1 cellular context compared by ENCODE assay signal in genomic region chr7:138154646-138155045, GRCh38.
A peak's percentile ranks its signal among the peaks of the same experiment; 100 is the strongest.
TF ChIP-seq lines count a peak whose summit lies in the region.

No MANE protein-coding gene starts in this region.

TF ChIP-seq in SK-N-SH treated with all-trans-retinoic acid at 6 μM for 48 hours, 23 proteins besides CTCF, POLR2A, EP300 and RAD21 (continued from another document):
- TF ChIP-seq TCF4 (CRISPR knock-in tag; IDR thresholded peaks at IDR 0.05; ENCODE audit: borderline replicate concordance) (peak; percentile 84), SNAI2 (CRISPR knock-in tag; IDR thresholded peaks at IDR 0.05) (peak; percentile 92; the same call in 1 of the 2 replicates), ZNF565 (CRISPR knock-in tag; conservative IDR thresholded peaks at IDR 0.05; ENCODE audit: low read depth) (no peak), CSDC2 (CRISPR knock-in tag; IDR thresholded peaks at IDR 0.05) (no peak), BACH2 (CRISPR knock-in tag; IDR thresholded peaks at IDR 0.05; ENCODE audit: borderline replicate concordance) (no peak), GLIS3 (CRISPR knock-in tag; IDR thresholded peaks at IDR 0.05) (no peak), ISL1 (CRISPR knock-in tag; IDR thresholded peaks at IDR 0.05) (peak; percentile 83), TSHZ2 (CRISPR knock-in tag; IDR thresholded peaks at IDR 0.05) (peak; percentile 95), CSRNP3 (CRISPR knock-in tag; IDR thresholded peaks at IDR 0.05) (no peak), ZC3H10 (CRISPR knock-in tag; IDR thresholded peaks at IDR 0.05) (no peak)
- TF ChIP-seq, protein P1, sequence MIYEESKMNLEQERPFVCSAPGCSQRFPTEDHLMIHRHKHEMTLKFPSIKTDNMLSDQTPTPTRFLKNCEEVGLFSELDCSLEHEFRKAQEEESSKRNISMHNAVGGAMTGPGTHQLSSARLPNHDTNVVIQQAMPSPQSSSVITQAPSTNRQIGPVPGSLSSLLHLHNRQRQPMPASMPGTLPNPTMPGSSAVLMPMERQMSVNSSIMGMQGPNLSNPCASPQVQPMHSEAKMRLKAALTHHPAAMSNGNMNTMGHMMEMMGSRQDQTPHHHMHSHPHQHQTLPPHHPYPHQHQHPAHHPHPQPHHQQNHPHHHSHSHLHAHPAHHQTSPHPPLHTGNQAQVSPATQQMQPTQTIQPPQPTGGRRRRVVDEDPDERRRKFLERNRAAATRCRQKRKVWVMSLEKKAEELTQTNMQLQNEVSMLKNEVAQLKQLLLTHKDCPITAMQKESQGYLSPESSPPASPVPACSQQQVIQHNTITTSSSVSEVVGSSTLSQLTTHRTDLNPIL (CRISPR knock-in tag; IDR thresholded peaks at IDR 0.05; ENCODE audit: low read depth) = peak; percentile 50; the same call in 1 of the 2 replicates
